ENCODE assay signal across 23 cellular contexts in genomic region chr14:99354166-99354875, GRCh38.
"Had no signal": no experiment of that assay in that cellular context is flagged by ENCODE, and none has a peak within 500 bp of the region (broad histone marks: within the 10 kb centered on the region; RNA-seq: fewer than 3 reads in every experiment).

No MANE protein-coding gene starts in this region.

- H3K27ac ChIP-seq: coronary artery, esophagus squamous epithelium, neural progenitor cell, ovary, suprapubic skin, transverse colon, vagina had no signal

- H3K4me3 ChIP-seq: coronary artery, esophagus squamous epithelium, lung, neural progenitor cell, ovary, smooth muscle cell, suprapubic skin, transverse colon, vagina had no signal

- H3K36me3 ChIP-seq: esophagus squamous epithelium, neural progenitor cell, ovary, suprapubic skin, transverse colon, vagina had no signal

- H3K27me3 ChIP-seq: neural progenitor cell, ovary, suprapubic skin, transverse colon, vagina had no signal

- H3K4me1 ChIP-seq: esophagus squamous epithelium, neural progenitor cell, transverse colon, vagina had no signal

- H3K9me3 ChIP-seq: esophagus squamous epithelium, ovary, suprapubic skin, transverse colon, vagina had no signal

- DNase-seq: dermis blood vessel endothelial cell; effector memory CD4-positive, alpha-beta T cell; esophagus squamous epithelium; foreskin melanocyte; glutamatergic neuron; hypothalamus; kidney; naive thymus-derived CD4-positive, alpha-beta T cell; nucleus accumbens; ovary; stimulated activated CD4-positive, alpha-beta T cell treated with anti-CD3 and anti-CD28 coated beads, Interleukin-12 subunit alpha, Interleukin-12 subunit beta, amount 100 ng/mL, for 4 hours; stimulated activated CD4-positive, alpha-beta T cell treated with anti-CD3 and anti-CD28 coated beads, Interleukin-1b, Interleukin-23, amount 100 ng/mL, for 48 hours; stimulated activated CD4-positive, alpha-beta T cell treated with anti-CD3 and anti-CD28 coated beads, Interleukin-4, amount 100 ng/mL, for 1 hour; stimulated activated CD8-positive, alpha-beta memory T cell treated with anti-CD3 and anti-CD28 coated beads, Interleukin-4, amount 100 ng/mL, for 48 hours; stimulated activated naive CD4-positive, alpha-beta T cell; stimulated activated naive CD8-positive, alpha-beta T cell treated with anti-CD3 and anti-CD28 coated beads, Interleukin-15, amount 100 ng/mL, for 72 hours; transverse colon had no signal
